ENCODE assay signal across 12 cellular contexts in the genomic region with DNA sequence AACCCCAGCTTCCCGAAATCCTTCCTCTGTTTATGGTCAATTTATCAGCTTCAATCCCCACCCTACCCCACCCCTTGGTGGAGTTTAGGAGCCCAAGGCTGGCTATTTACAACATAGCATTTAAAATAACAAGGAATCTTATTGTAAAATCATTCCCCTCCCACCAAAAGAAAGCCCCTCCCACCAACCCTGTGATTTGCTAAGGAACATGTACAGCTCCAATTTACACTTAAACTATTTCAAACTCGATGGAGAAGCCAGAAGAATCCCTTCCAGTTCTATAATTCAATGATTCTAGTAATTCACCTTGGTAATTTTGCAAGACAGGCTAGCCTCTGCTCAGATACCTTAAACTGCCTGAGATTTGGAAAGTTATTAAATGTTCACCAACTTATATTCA. TPM values are rescaled to one million over a fixed set of nuclear protein-coding genes. Genes with fewer than 3 reads are reported as not detected.
DNase-seq lines count a peak whose midpoint lies in the region; ATAC-seq and TF ChIP-seq lines count a peak whose summit lies in the region.
"Had no signal": no experiment of that assay in that cellular context is flagged by ENCODE, and none has a peak within 500 bp of the region (broad histone marks: within the 10 kb centered on the region; RNA-seq: fewer than 3 reads in every experiment).

No MANE protein-coding gene starts in this region.

- peak overlapping the region in 5 of 10 experiments; percentile 17 to 99 (median 86); a peak in 7 of 20 replicates for H3K4me3 ChIP-seq in BLaER1 treated with 17β-estradiol and CSF1 and Interleukin-3, amounts not matched to agents 10 nM and 100 nM
- H3K4me3 ChIP-seq in mammary epithelial cell (replicated peaks in 1 of 3; ENCODE audit: insufficient read depth in 1 of 3, low read depth in 2 of 3, low read length in 3 of 3), result no peak overlapping the region

- intact Hi-C loops in mammary epithelial cell (cut with micrococcal nuclease), result no loop called here
- intact Hi-C loops in activated T-helper 1 cell treated with anti-CD3 and anti-CD28 coated beads, Interleukin-12 subunit alpha, Interleukin-12 subunit beta, Interleukin-2, Interleukin-4 antibody, amounts not matched to agents 30 ng/mL and 10 ng/mL and 1 ng/mL, durations not matched to agents 14 hours and 24 hours and 36 hours (cut with micrococcal nuclease), result no loop called here

- H3K79me2 ChIP-seq in mammary epithelial cell (ENCODE audit: insufficient read depth, low read length), result peaks cover 73% of the 10 kb centered on the region

- peak overlapping the region in 9 of 11 experiments; percentile 81 to 99 (median 89); a peak in 16 of 22 replicates for H3K4me2 ChIP-seq in BLaER1 treated with 17β-estradiol and CSF1 and Interleukin-3, amounts not matched to agents 10 nM and 100 nM
- peak overlapping the region; percentile 20 for H3K4me2 ChIP-seq in mammary epithelial cell (ENCODE audit: insufficient read depth, low read depth, low read length)

- no peak overlapping the region for H2AFZ ChIP-seq in mammary epithelial cell (ENCODE audit: low read depth, low read length)

- in situ Hi-C loops in mammary epithelial cell (cut with MboI; ENCODE audit: low sequenced_read_pairs in 2 of 2), result no loop called here

- H3K36me3 ChIP-seq in BLaER1 treated with 17β-estradiol and CSF1 and Interleukin-3, amounts not matched to agents 10 nM and 100 nM, result peaks cover 0 to 52% (median 1%) of the 10 kb centered on the region in 11 experiments; a peak in 9 of 22 replicates
- no peaks in the 10 kb centered on the region for H3K36me3 ChIP-seq in mammary epithelial cell (ENCODE audit: insufficient read depth, low read length)

- no TSS peak for BruUV-seq in mammary epithelial cell (replicated peaks; lab: Mats Ljungman, UMichigan)

- H3K4me1 ChIP-seq in BLaER1 treated with 17β-estradiol and CSF1 and Interleukin-3, amounts not matched to agents 10 nM and 100 nM, result peaks cover 60 to 86% (median 70%) of the 10 kb centered on the region in 10 experiments
- peaks cover 10% of the 10 kb centered on the region for H3K4me1 ChIP-seq in mammary epithelial cell (ENCODE audit: insufficient read depth, low read length)

- DNase-seq in HT-29 (ENCODE audit: low spot score) (peak; percentile 65), mammary epithelial cell (peak; percentile 13), pons (ENCODE audit: low spot score) (no peak)
- no peak for DNase-seq in activated T-helper 1 cell treated with anti-CD3 and anti-CD28 coated beads, Interleukin-12 subunit alpha, Interleukin-12 subunit beta, Interleukin-2, Interleukin-4 antibody, amounts not matched to agents 30 ng/mL and 10 ng/mL and 1 ng/mL, durations not matched to agents 14 hours and 24 hours and 36 hours (ENCODE audit: low spot score)
- no peak for DNase-seq in activated CD8-positive, alpha-beta memory T cell treated with anti-CD3 and anti-CD28 coated beads, Interleukin-2, amount 10 ng/mL, durations not matched to agents 7 days and 5 days
- DNase-seq: COR-L47; Kasumi-1; naive B cell; stimulated activated CD8-positive, alpha-beta memory T cell treated with anti-CD3 and anti-CD28 coated beads, Interleukin-4, amount 100 ng/mL, for 48 hours had no signal

- no peak overlapping the region for H3K27ac ChIP-seq in BLaER1 treated with 17β-estradiol and CSF1 and Interleukin-3, amounts not matched to agents 10 nM and 100 nM
- peak overlapping the region; percentile 3 for H3K27ac ChIP-seq in mammary epithelial cell (ENCODE audit: insufficient read depth, low read depth, low read length)

- peaks cover 54 to 75% (median 70%) of the 10 kb centered on the region in 11 experiments for H4K20me1 ChIP-seq in BLaER1 treated with 17β-estradiol and CSF1 and Interleukin-3, amounts not matched to agents 10 nM and 100 nM
- no peaks in the 10 kb centered on the region for H4K20me1 ChIP-seq in mammary epithelial cell (ENCODE audit: insufficient read depth, low read length)

- H3K27me3 ChIP-seq in BLaER1 treated with 17β-estradiol and CSF1 and Interleukin-3, amounts not matched to agents 10 nM and 100 nM, result peaks cover 0 to 28% (median 13%) of the 10 kb centered on the region in 11 experiments; a peak in 14 of 22 replicates
- no peaks in the 10 kb centered on the region for H3K27me3 ChIP-seq in mammary epithelial cell (ENCODE audit: insufficient read depth, low read length)

- peaks cover 33% of the 10 kb centered on the region for H3K4me1 Mint-ChIP-seq in nephron
- peaks cover 2% of the 10 kb centered on the region for H3K4me1 Mint-ChIP-seq in activated T-helper 1 cell treated with anti-CD3 and anti-CD28 coated beads, Interleukin-12 subunit alpha, Interleukin-12 subunit beta, Interleukin-2, Interleukin-4 antibody, amounts not matched to agents 30 ng/mL and 10 ng/mL and 1 ng/mL, durations not matched to agents 14 hours and 24 hours and 36 hours (ENCODE audit: low read depth)
- peaks cover 6% of the 10 kb centered on the region for H3K4me1 Mint-ChIP-seq in activated CD8-positive, alpha-beta memory T cell treated with anti-CD3 and anti-CD28 coated beads, Interleukin-2, amount 10 ng/mL, durations not matched to agents 7 days and 5 days

- dilution Hi-C loops in mammary epithelial cell (cut with HindIII; ENCODE audit: low sequenced_read_pairs), result no loop called here

- CTCF ChIA-PET in mammary epithelial cell (lab: Charles Lee; ENCODE audit: low non-redundant PET), result interaction anchor here (0.5 kb wide), 1 partner anchor 115 kb away, joined by 4 read pairs; no protein-coding TSS in a partner anchor
- CTCF ChIA-PET in activated CD8-positive, alpha-beta memory T cell treated with anti-CD3 and anti-CD28 coated beads, Interleukin-2, amount 10 ng/mL, durations not matched to agents 7 days and 5 days (lab: Charles Lee), result interaction anchor here (0.7 to 1.1 kb wide), 2 partner anchors 11 to 121 kb away, joined by 3 read pairs; no protein-coding TSS in a partner anchor

- peaks cover 4% of the 10 kb centered on the region for H3K36me3 Mint-ChIP-seq in nephron (ENCODE audit: low read depth)
- no peaks in the 10 kb centered on the region for H3K36me3 Mint-ChIP-seq in activated T-helper 1 cell treated with anti-CD3 and anti-CD28 coated beads, Interleukin-12 subunit alpha, Interleukin-12 subunit beta, Interleukin-2, Interleukin-4 antibody, amounts not matched to agents 30 ng/mL and 10 ng/mL and 1 ng/mL, durations not matched to agents 14 hours and 24 hours and 36 hours (ENCODE audit: low read depth)
- peaks cover 3% of the 10 kb centered on the region for H3K36me3 Mint-ChIP-seq in activated CD8-positive, alpha-beta memory T cell treated with anti-CD3 and anti-CD28 coated beads, Interleukin-2, amount 10 ng/mL, durations not matched to agents 7 days and 5 days
- H3K36me3 Mint-ChIP-seq: naive B cell had no signal

- 50% methylated on average over 2 of the region's 2 CpGs for WGBS in mammary epithelial cell (ENCODE audit: low coverage, missing lambda C conversion rate)

- peak overlapping the region in 4 of 11 experiments; percentile 28 to 97 (median 94); a peak in 1 of 22 replicates for H3K9ac ChIP-seq in BLaER1 treated with 17β-estradiol and CSF1 and Interleukin-3, amounts not matched to agents 10 nM and 100 nM
- H3K9ac ChIP-seq in mammary epithelial cell (ENCODE audit: insufficient read depth, low read length), result no peak overlapping the region

- H3K4me3 Mint-ChIP-seq in nephron, result peak overlapping the region; percentile 83 to 91 (median 83)
- H3K4me3 Mint-ChIP-seq in activated T-helper 1 cell treated with anti-CD3 and anti-CD28 coated beads, Interleukin-12 subunit alpha, Interleukin-12 subunit beta, Interleukin-2, Interleukin-4 antibody, amounts not matched to agents 30 ng/mL and 10 ng/mL and 1 ng/mL, durations not matched to agents 14 hours and 24 hours and 36 hours, result no peak overlapping the region
- no peak overlapping the region for H3K4me3 Mint-ChIP-seq in activated CD8-positive, alpha-beta memory T cell treated with anti-CD3 and anti-CD28 coated beads, Interleukin-2, amount 10 ng/mL, durations not matched to agents 7 days and 5 days

- peaks cover 6% of the 10 kb centered on the region for H3K27me3 Mint-ChIP-seq in nephron (ENCODE audit: low read depth)
- H3K27me3 Mint-ChIP-seq in activated T-helper 1 cell treated with anti-CD3 and anti-CD28 coated beads, Interleukin-12 subunit alpha, Interleukin-12 subunit beta, Interleukin-2, Interleukin-4 antibody, amounts not matched to agents 30 ng/mL and 10 ng/mL and 1 ng/mL, durations not matched to agents 14 hours and 24 hours and 36 hours (ENCODE audit: insufficient read depth), result peaks cover 51% of the 10 kb centered on the region
- peaks cover 39% of the 10 kb centered on the region for H3K27me3 Mint-ChIP-seq in activated CD8-positive, alpha-beta memory T cell treated with anti-CD3 and anti-CD28 coated beads, Interleukin-2, amount 10 ng/mL, durations not matched to agents 7 days and 5 days

- no peaks in the 10 kb centered on the region for H3K9me3 Mint-ChIP-seq in nephron
- H3K9me3 Mint-ChIP-seq in activated T-helper 1 cell treated with anti-CD3 and anti-CD28 coated beads, Interleukin-12 subunit alpha, Interleukin-12 subunit beta, Interleukin-2, Interleukin-4 antibody, amounts not matched to agents 30 ng/mL and 10 ng/mL and 1 ng/mL, durations not matched to agents 14 hours and 24 hours and 36 hours, result no peaks in the 10 kb centered on the region
- H3K9me3 Mint-ChIP-seq in activated CD8-positive, alpha-beta memory T cell treated with anti-CD3 and anti-CD28 coated beads, Interleukin-2, amount 10 ng/mL, durations not matched to agents 7 days and 5 days (ENCODE audit: low read depth), result no peaks in the 10 kb centered on the region
- H3K9me3 Mint-ChIP-seq: naive B cell had no signal

- no peaks in the 10 kb centered on the region for H3K9me3 ChIP-seq in BLaER1 treated with 17β-estradiol and CSF1 and Interleukin-3, amounts not matched to agents 10 nM and 100 nM (replicated peaks in 1 of 11)
- no peaks in the 10 kb centered on the region for H3K9me3 ChIP-seq in mammary epithelial cell (replicated peaks; ENCODE audit: insufficient read depth, low read length)

- peak overlapping the region; percentile 41 to 69 (median 48) for H3K27ac Mint-ChIP-seq in nephron
- no peak overlapping the region for H3K27ac Mint-ChIP-seq in activated T-helper 1 cell treated with anti-CD3 and anti-CD28 coated beads, Interleukin-12 subunit alpha, Interleukin-12 subunit beta, Interleukin-2, Interleukin-4 antibody, amounts not matched to agents 30 ng/mL and 10 ng/mL and 1 ng/mL, durations not matched to agents 14 hours and 24 hours and 36 hours
- H3K27ac Mint-ChIP-seq in activated CD8-positive, alpha-beta memory T cell treated with anti-CD3 and anti-CD28 coated beads, Interleukin-2, amount 10 ng/mL, durations not matched to agents 7 days and 5 days, result no peak overlapping the region
- H3K27ac Mint-ChIP-seq: naive B cell had no signal

- TF ChIP-seq CTCF in mammary epithelial cell (conservative IDR thresholded peaks at IDR 0.05 in 1 of 2, IDR thresholded peaks at IDR 0.05 in 1 of 2; ENCODE audit: extremely low read depth in 1 of 2, insufficient read depth in 1 of 2, low read depth in 1 of 2, low read length in 2 of 2) (no peak), nephron (IDR thresholded peaks at IDR 0.05; ENCODE audit: unreplicated experiment in 3 of 3) (no peak)

- ATAC-seq in activated CD8-positive, alpha-beta memory T cell treated with anti-CD3 and anti-CD28 coated beads, Interleukin-2, amount 10 ng/mL, durations not matched to agents 7 days and 5 days, result no peak
- ATAC-seq in GM18861 (IDR thresholded peaks at IDR 0.05; ENCODE audit: unreplicated experiment), result no peak

RNA-seq across cellular contexts. Expression of a gene that starts 3.0 kb away (rescaled TPM):
- total RNA-seq in HT-29 (2014; rRNA removed; shearing (Covaris generic)), result 18.3 and 25.1 TPM in 2 replicates
- 10 to 100 TPM; 18.0 to 19.8 TPM for total RNA-seq in mammary epithelial cell
- 8.8 TPM for polyA plus RNA-seq in mammary epithelial cell
- polyA minus RNA-seq in mammary epithelial cell, result 10.9 TPM
- total RNA-seq in activated T-helper 1 cell treated with anti-CD3 and anti-CD28 coated beads, Interleukin-12 subunit alpha, Interleukin-12 subunit beta, Interleukin-2, Interleukin-4 antibody, amounts not matched to agents 30 ng/mL and 10 ng/mL and 1 ng/mL, durations not matched to agents 14 hours and 24 hours and 36 hours, result 2.2 and 2.5 TPM in 2 replicates
- 1 to 10 TPM; 2.8 to 4.7 TPM for total RNA-seq in activated CD8-positive, alpha-beta memory T cell treated with anti-CD3 and anti-CD28 coated beads, Interleukin-2, amount 10 ng/mL, durations not matched to agents 7 days and 5 days

Comparison
In these comparisons a context has a peak if more than half of its experiments do, and no peak if none do; other contexts are left out.
1. DNase-seq: peak in HT-29 (single experiment) and mammary epithelial cell (single experiment); none in pons (single experiment), activated T-helper 1 cell treated with anti-CD3 and anti-CD28 coated beads, Interleukin-12 subunit alpha, Interleukin-12 subunit beta, Interleukin-2, Interleukin-4 antibody, amounts not matched to agents 30 ng/mL and 10 ng/mL and 1 ng/mL, durations not matched to agents 14 hours and 24 hours and 36 hours (single experiment) and activated CD8-positive, alpha-beta memory T cell treated with anti-CD3 and anti-CD28 coated beads, Interleukin-2, amount 10 ng/mL, durations not matched to agents 7 days and 5 days (single experiment).
2. H3K27ac Mint-ChIP-seq: peak in nephron (3 of 3); none in activated T-helper 1 cell treated with anti-CD3 and anti-CD28 coated beads, Interleukin-12 subunit alpha, Interleukin-12 subunit beta, Interleukin-2, Interleukin-4 antibody, amounts not matched to agents 30 ng/mL and 10 ng/mL and 1 ng/mL, durations not matched to agents 14 hours and 24 hours and 36 hours (single experiment) and activated CD8-positive, alpha-beta memory T cell treated with anti-CD3 and anti-CD28 coated beads, Interleukin-2, amount 10 ng/mL, durations not matched to agents 7 days and 5 days (single experiment).
3. H3K4me3 Mint-ChIP-seq: peak in nephron (3 of 3); none in activated T-helper 1 cell treated with anti-CD3 and anti-CD28 coated beads, Interleukin-12 subunit alpha, Interleukin-12 subunit beta, Interleukin-2, Interleukin-4 antibody, amounts not matched to agents 30 ng/mL and 10 ng/mL and 1 ng/mL, durations not matched to agents 14 hours and 24 hours and 36 hours (single experiment) and activated CD8-positive, alpha-beta memory T cell treated with anti-CD3 and anti-CD28 coated beads, Interleukin-2, amount 10 ng/mL, durations not matched to agents 7 days and 5 days (single experiment).